8 cellular contexts compared by ENCODE assay signal in the genomic region with DNA sequence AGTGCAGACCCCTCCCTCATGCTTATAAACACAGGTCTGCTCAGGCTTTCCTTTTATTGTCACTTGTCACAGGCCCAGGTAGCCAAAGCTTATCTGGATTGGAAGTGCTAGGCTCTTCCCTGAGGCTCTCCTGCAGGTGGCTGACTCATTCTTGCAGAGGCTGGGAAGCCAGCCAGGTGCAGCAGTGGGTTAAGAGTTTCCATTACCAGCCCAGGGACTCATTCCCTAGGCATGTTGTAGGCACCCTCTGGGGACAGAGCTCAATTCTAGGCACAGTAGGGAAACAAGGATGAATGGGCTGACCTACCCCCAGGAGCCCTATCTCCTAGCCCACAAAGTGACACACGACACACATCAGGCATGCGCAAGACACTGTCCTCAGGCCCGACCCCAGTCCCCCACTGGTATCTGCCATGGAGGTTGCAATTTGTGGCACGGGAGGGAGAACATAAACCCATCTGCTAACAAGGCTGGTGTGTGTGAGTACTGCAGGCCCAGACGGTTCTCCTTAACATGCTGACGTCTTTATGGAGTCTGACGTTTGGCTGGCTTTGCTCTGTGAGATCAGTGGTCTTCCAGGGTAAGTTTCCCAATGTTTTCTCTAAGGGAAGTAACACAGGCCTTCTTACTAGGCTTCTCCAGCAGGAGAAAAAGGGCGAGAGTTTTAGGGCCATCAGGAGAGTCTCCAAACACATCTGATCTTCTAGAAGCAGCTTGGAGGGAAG.
DNase-seq lines count a peak whose midpoint lies in the region; ATAC-seq and TF ChIP-seq lines count a peak whose summit lies in the region.

No MANE protein-coding gene starts in this region.

- intact Hi-C loops in activated naive CD4-positive, alpha-beta T cell treated with anti-CD3 and anti-CD28 coated beads for 36 hours (cut with micrococcal nuclease), result no loop called here

- no peak overlapping the region for H3K4me3 Mint-ChIP-seq in activated naive CD4-positive, alpha-beta T cell treated with anti-CD3 and anti-CD28 coated beads for 36 hours

- no peaks in the 10 kb centered on the region for H3K9me3 Mint-ChIP-seq in activated naive CD4-positive, alpha-beta T cell treated with anti-CD3 and anti-CD28 coated beads for 36 hours

- H3K27ac Mint-ChIP-seq in activated naive CD4-positive, alpha-beta T cell treated with anti-CD3 and anti-CD28 coated beads for 36 hours, result no peak overlapping the region

- H3K4me1 Mint-ChIP-seq in activated naive CD4-positive, alpha-beta T cell treated with anti-CD3 and anti-CD28 coated beads for 36 hours (ENCODE audit: low read depth), result peaks cover 13% of the 10 kb centered on the region

- H3K36me3 Mint-ChIP-seq in activated naive CD4-positive, alpha-beta T cell treated with anti-CD3 and anti-CD28 coated beads for 36 hours (ENCODE audit: low read depth), result no peaks in the 10 kb centered on the region

- DNase-seq in AG09309 (ENCODE audit: low read depth) (peak; percentile 35), NCI-H1436 treated with DMSO at 0.1 percent for 48 hours (lab: John Stamatoyannopoulos, UW) (peak; percentile 56), astrocyte of the hippocampus (ENCODE audit: low read depth, low spot score) (peak; percentile 93), left lobe of liver (ENCODE audit: low spot score) (peak; percentile 76), GM19238 (ENCODE audit: insufficient read length, low spot score) (no peak), medulla oblongata (ENCODE audit: extremely low spot score) (no peak)
- no peak for DNase-seq in activated naive CD4-positive, alpha-beta T cell treated with anti-CD3 and anti-CD28 coated beads for 36 hours

- TF ChIP-seq CTCF in AG09309 (IDR thresholded peaks at IDR 0.05; ENCODE audit: control insufficient read depth, insufficient read depth, low read depth, low read length, missing control alignments), result no peak

- ATAC-seq in left lobe of liver (peak; percentile 80), GM19395 (IDR thresholded peaks at IDR 0.05; ENCODE audit: unreplicated experiment) (no peak)

- H3K27me3 Mint-ChIP-seq in activated naive CD4-positive, alpha-beta T cell treated with anti-CD3 and anti-CD28 coated beads for 36 hours (ENCODE audit: low read depth), result no peaks in the 10 kb centered on the region

- CTCF ChIA-PET in activated naive CD4-positive, alpha-beta T cell treated with anti-CD3 and anti-CD28 coated beads for 36 hours (lab: Charles Lee), result interaction anchor here (1.2 to 1.5 kb wide), 2 partner anchors 9 to 12 kb away, joined by 3 read pairs; no protein-coding TSS in a partner anchor

- H3K4me3 ChIP-seq in AG09309 (ENCODE audit: control insufficient read depth, low read depth, low read length), result no peak overlapping the region

Comparison
In these comparisons a context has a peak if more than half of its experiments do, and no peak if none do; other contexts are left out.
1. DNase-seq: peak in AG09309 (single experiment), NCI-H1436 treated with DMSO at 0.1 percent for 48 hours (single experiment), astrocyte of the hippocampus (single experiment) and left lobe of liver (single experiment); none in GM19238 (single experiment), activated naive CD4-positive, alpha-beta T cell treated with anti-CD3 and anti-CD28 coated beads for 36 hours (single experiment) and medulla oblongata (single experiment).